27 cellular contexts compared by ENCODE assay signal in the genomic region with DNA sequence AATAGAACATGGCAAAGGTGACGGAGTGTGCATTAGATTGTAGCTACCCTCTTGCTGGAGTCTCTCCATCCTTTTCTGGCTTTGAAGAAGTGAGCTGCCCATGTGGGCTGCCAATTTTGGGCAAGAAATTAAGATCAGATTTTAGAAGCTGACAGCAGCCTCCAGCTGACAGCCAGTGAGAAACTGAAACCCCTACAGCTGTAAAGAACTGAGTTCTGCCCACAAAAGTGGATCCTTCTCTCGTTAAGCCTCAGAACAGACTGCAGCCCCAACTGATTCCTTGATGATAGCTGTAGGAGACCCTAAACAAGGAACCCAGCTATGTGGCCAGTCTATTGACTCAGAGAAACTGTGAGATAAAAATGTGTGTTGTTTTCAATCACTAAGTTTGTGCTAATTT.
"Had no signal": no experiment of that assay in that cellular context is flagged by ENCODE, and none has a peak within 500 bp of the region (broad histone marks: within the 10 kb centered on the region; RNA-seq: fewer than 3 reads in every experiment).

No MANE protein-coding gene starts in this region.

- DNase-seq: activated CD4-positive, alpha-beta T cell treated with anti-CD3 and anti-CD28 coated beads for 36 hours; activated CD4-positive, CD25-positive, alpha-beta regulatory T cell; activated naive CD4-positive, alpha-beta T cell; activated T-cell treated with anti-CD3 and anti-CD28 coated beads for 4 hours; activated T-cell treated with anti-CD3 and anti-CD28 coated beads, Interleukin-2, amount 50 U/mL, for 72 hours; central memory CD4-positive, alpha-beta T cell; effector CD4-positive, alpha-beta T cell; esophagus squamous epithelium; gastrocnemius medialis; left colon; naive thymus-derived CD4-positive, alpha-beta T cell; nucleus accumbens; psoas muscle; sigmoid colon; small intestine; stimulated activated CD4-positive, alpha-beta T cell treated with anti-CD3 and anti-CD28 coated beads, Interleukin-4, amount 100 ng/mL, for 24 hours; stimulated activated naive CD8-positive, alpha-beta T cell treated with anti-CD3 and anti-CD28 coated beads, Interleukin-15, amount 100 ng/mL, for 72 hours; substantia nigra had no signal

- H3K36me3 ChIP-seq: breast epithelium, gastrocnemius medialis, vagina had no signal

- H3K27ac ChIP-seq: breast epithelium, epithelial cell of prostate, esophagus squamous epithelium, gastrocnemius medialis, hepatocyte, parathyroid adenoma, psoas muscle, sigmoid colon, vagina had no signal

- H2AFZ ChIP-seq: hepatocyte, parathyroid adenoma had no signal

- ATAC-seq: activated CD4-positive, alpha-beta T cell treated with anti-CD3 and anti-CD28 coated beads for 36 hours; activated naive CD4-positive, alpha-beta T cell treated with anti-CD3 and anti-CD28 coated beads, Interleukin-2, amount 50 U/mL, for 72 hours; activated T-cell treated with anti-CD3 and anti-CD28 coated beads, Interleukin-2, amount 50 U/mL, for 72 hours; gastrocnemius medialis; left colon; naive thymus-derived CD4-positive, alpha-beta T cell; psoas muscle; stimulated activated memory B cell treated with anti-CD40 and anti-IgM and Interleukin-4, amounts not matched to agents 10 μg/mL and 1 μg/mL and 100 μg/mL, for 72 hours; stimulated activated naive CD8-positive, alpha-beta T cell treated with anti-CD3 and anti-CD28 coated beads, Interleukin-15, amount 100 ng/mL, for 72 hours had no signal

- H3K4me2 ChIP-seq: hepatocyte had no signal

- H3K27me3 ChIP-seq: breast epithelium, esophagus squamous epithelium, gastrocnemius medialis, hepatocyte, sigmoid colon, vagina had no signal

- H3K9me3 ChIP-seq: breast epithelium, esophagus squamous epithelium, gastrocnemius medialis, psoas muscle, sigmoid colon, vagina had no signal

- H3K9ac ChIP-seq: parathyroid adenoma had no signal

- H3K79me2 ChIP-seq: hepatocyte, parathyroid adenoma had no signal

- H3K4me1 ChIP-seq: breast epithelium, esophagus squamous epithelium, gastrocnemius medialis, parathyroid adenoma, psoas muscle, sigmoid colon, vagina had no signal

- FAIRE-seq: endometrium, keratinocyte, small intestine had no signal

- H3K4me3 ChIP-seq: breast epithelium, esophagus squamous epithelium, gastrocnemius medialis, hepatocyte, psoas muscle, sigmoid colon, vagina had no signal
